ENCODE assay signal across 37 cellular contexts in genomic region chr15:85834651-85835050, GRCh38.
"Had no signal": no experiment of that assay in that cellular context is flagged by ENCODE, and none has a peak within 500 bp of the region (broad histone marks: within the 10 kb centered on the region; RNA-seq: fewer than 3 reads in every experiment).

No MANE protein-coding gene starts in this region.

- H3K4me1 ChIP-seq: adrenal gland, breast epithelium had no signal

- H3K36me3 ChIP-seq: adrenal gland, brain microvascular endothelial cell, breast epithelium, WERI-Rb-1 had no signal

- H3K27me3 Mint-ChIP-seq: activated CD4-positive, alpha-beta memory T cell treated with anti-CD3 and anti-CD28 coated beads, Interleukin-2, amount 10 ng/mL, durations not matched to agents 7 days and 5 days; activated CD4-positive, alpha-beta T cell treated with anti-CD3 and anti-CD28 coated beads, Interleukin-2, amount 10 ng/mL, durations not matched to agents 7 days and 5 days; activated T-cell treated with anti-CD3 and anti-CD28 coated beads, Interleukin-2, amount 50 U/mL, for 24 hours; activated T-helper 17 cell treated with anti-CD3 and anti-CD28 coated beads, Interleukin-2, amount 50 U/mL, for 72 hours had no signal

- H3K9me3 ChIP-seq: adrenal gland, body of pancreas, breast epithelium had no signal

- DNase-seq: activated CD4-positive, alpha-beta memory T cell treated with anti-CD3 and anti-CD28 coated beads, Interleukin-2, amount 10 ng/mL, durations not matched to agents 7 days and 5 days; activated CD4-positive, alpha-beta T cell treated with anti-CD3 and anti-CD28 coated beads for 1 hour; activated CD4-positive, alpha-beta T cell treated with anti-CD3 and anti-CD28 coated beads for 36 hours; activated CD4-positive, alpha-beta T cell treated with anti-CD3 and anti-CD28 coated beads for 48 hours; activated CD4-positive, alpha-beta T cell treated with anti-CD3 and anti-CD28 coated beads, Interleukin-2, amount 10 ng/mL, durations not matched to agents 7 days and 5 days; activated CD4-positive, alpha-beta T cell treated with anti-CD3 and anti-CD28 coated beads, Interleukin-2, amount 50 U/mL, for 48 hours; activated CD4-positive, CD25-positive, alpha-beta regulatory T cell; activated CD8-positive, alpha-beta memory T cell treated with anti-CD3 and anti-CD28 coated beads for 24 hours; activated CD8-positive, alpha-beta memory T cell treated with anti-CD3 and anti-CD28 coated beads, Interleukin-2, amount 10 ng/mL, durations not matched to agents 7 days and 5 days; activated CD8-positive, alpha-beta memory T cell treated with anti-CD3 and anti-CD28 coated beads, Interleukin-2, amount 50 U/mL, for 48 hours; activated CD8-positive, alpha-beta T cell treated with anti-CD3 and anti-CD28 coated beads, Interleukin-2, amount 10 ng/mL, durations not matched to agents 7 days and 5 days; activated effector memory CD4-positive, alpha-beta T cell treated with anti-CD3 and anti-CD28 coated beads, Interleukin-2, amount 50 U/mL, for 16 hours; activated gamma-delta T cell treated with Interleukin-2 at 50 U/mL for 16 hours; activated naive CD4-positive, alpha-beta T cell; activated naive CD4-positive, alpha-beta T cell treated with anti-CD3 and anti-CD28 coated beads for 36 hours; activated naive CD4-positive, alpha-beta T cell treated with anti-CD3 and anti-CD28 coated beads, Interleukin-2, amount 50 U/mL, for 16 hours; activated naive CD8-positive, alpha-beta T cell treated with anti-CD3 and anti-CD28 coated beads for 36 hours; activated T-cell treated with anti-CD3 and anti-CD28 coated beads, Interleukin-2, amount 50 U/mL, for 24 hours; activated T-cell treated with anti-CD3 and anti-CD28 coated beads, Interleukin-2, amount 50 U/mL, for 48 hours; amniotic stem cell; body of pancreas; brain microvascular endothelial cell; central memory CD4-positive, alpha-beta T cell; SW 1271; T-helper 1 cell; T-helper 2 cell; T-helper 9 cell; WERI-Rb-1 had no signal

- H3K27me3 ChIP-seq: adrenal gland, body of pancreas, brain microvascular endothelial cell, breast epithelium had no signal

- H3K27ac Mint-ChIP-seq: activated CD4-positive, alpha-beta memory T cell treated with anti-CD3 and anti-CD28 coated beads, Interleukin-2, amount 10 ng/mL, durations not matched to agents 7 days and 5 days; activated CD4-positive, alpha-beta T cell treated with anti-CD3 and anti-CD28 coated beads for 36 hours; activated CD4-positive, alpha-beta T cell treated with anti-CD3 and anti-CD28 coated beads, Interleukin-2, amount 10 ng/mL, durations not matched to agents 7 days and 5 days; activated CD8-positive, alpha-beta memory T cell treated with anti-CD3 and anti-CD28 coated beads, Interleukin-2, amount 10 ng/mL, durations not matched to agents 7 days and 5 days; activated CD8-positive, alpha-beta T cell treated with anti-CD3 and anti-CD28 coated beads, Interleukin-2, amount 10 ng/mL, durations not matched to agents 7 days and 5 days; activated naive CD4-positive, alpha-beta T cell treated with anti-CD3 and anti-CD28 coated beads for 36 hours; activated naive CD4-positive, alpha-beta T cell treated with anti-CD3 and anti-CD28 coated beads, Interleukin-2, amount 50 U/mL, for 72 hours; activated naive CD8-positive, alpha-beta T cell treated with anti-CD3 and anti-CD28 coated beads for 36 hours; activated T-cell treated with anti-CD3 and anti-CD28 coated beads, Interleukin-2, amount 50 U/mL, for 24 hours; activated T-helper 1 cell treated with anti-CD3 and anti-CD28 coated beads, Interleukin-12 subunit alpha, Interleukin-12 subunit beta, Interleukin-2, Interleukin-4 antibody, amounts not matched to agents 30 ng/mL and 10 ng/mL and 1 ng/mL, durations not matched to agents 14 hours and 24 hours and 36 hours; activated T-helper 17 cell treated with anti-CD3 and anti-CD28 coated beads, Interleukin-2, amount 50 U/mL, for 72 hours; T-helper 1 cell treated with Interleukin-12 subunit alpha and Interleukin-12 subunit beta and Interleukin-4 antibody, amounts not matched to agents 30 μg/mL and 1 μg/mL, for 36 hours; T-helper 2 cell treated with Interferon-gamma antibody and Interleukin-4, amounts not matched to agents 5 μg/mL and 100 μg/mL, for 36 hours; WTC11 had no signal

- H3K9me3 Mint-ChIP-seq: activated CD4-positive, alpha-beta memory T cell treated with anti-CD3 and anti-CD28 coated beads, Interleukin-2, amount 10 ng/mL, durations not matched to agents 7 days and 5 days; activated CD4-positive, alpha-beta T cell treated with anti-CD3 and anti-CD28 coated beads, Interleukin-2, amount 10 ng/mL, durations not matched to agents 7 days and 5 days; activated naive CD4-positive, alpha-beta T cell treated with anti-CD3 and anti-CD28 coated beads for 36 hours; activated naive CD4-positive, alpha-beta T cell treated with anti-CD3 and anti-CD28 coated beads, Interleukin-2, amount 50 U/mL, for 72 hours; activated naive CD8-positive, alpha-beta T cell treated with anti-CD3 and anti-CD28 coated beads for 36 hours; activated T-cell treated with anti-CD3 and anti-CD28 coated beads, Interleukin-2, amount 50 U/mL, for 24 hours; activated T-helper 1 cell treated with anti-CD3 and anti-CD28 coated beads, Interleukin-12 subunit alpha, Interleukin-12 subunit beta, Interleukin-2, Interleukin-4 antibody, amounts not matched to agents 30 ng/mL and 10 ng/mL and 1 ng/mL, durations not matched to agents 14 hours and 24 hours and 36 hours; activated T-helper 17 cell treated with anti-CD3 and anti-CD28 coated beads, Interleukin-2, amount 50 U/mL, for 72 hours; T-helper 1 cell treated with Interleukin-12 subunit alpha and Interleukin-12 subunit beta and Interleukin-4 antibody, amounts not matched to agents 30 μg/mL and 1 μg/mL, for 36 hours; T-helper 2 cell treated with Interferon-gamma antibody and Interleukin-4, amounts not matched to agents 5 μg/mL and 100 μg/mL, for 36 hours; WTC11 had no signal

- H3K4me3 ChIP-seq: adrenal gland, body of pancreas, breast epithelium had no signal

- ATAC-seq: activated CD4-positive, alpha-beta T cell treated with anti-CD3 and anti-CD28 coated beads for 36 hours; activated CD4-positive, CD25-positive, alpha-beta regulatory T cell treated with anti-CD3 and anti-CD28 coated beads, Interleukin-2, amount 50 U/mL, for 24 hours; activated CD8-positive, alpha-beta memory T cell treated with anti-CD3 and anti-CD28 coated beads, Interleukin-2, amount 10 ng/mL, durations not matched to agents 7 days and 5 days; activated CD8-positive, alpha-beta T cell treated with anti-CD3 and anti-CD28 coated beads, Interleukin-2, amount 10 ng/mL, durations not matched to agents 7 days and 5 days; activated naive CD4-positive, alpha-beta T cell treated with anti-CD3 and anti-CD28 coated beads, Interleukin-2, amount 50 U/mL, for 72 hours; activated T-helper 17 cell treated with anti-CD3 and anti-CD28 coated beads, Interleukin-2, amount 50 U/mL, for 72 hours; body of pancreas; WTC11 had no signal

- H3K4me3 Mint-ChIP-seq: activated CD4-positive, alpha-beta memory T cell treated with anti-CD3 and anti-CD28 coated beads, Interleukin-2, amount 10 ng/mL, durations not matched to agents 7 days and 5 days; activated CD4-positive, alpha-beta T cell treated with anti-CD3 and anti-CD28 coated beads for 36 hours; activated CD4-positive, alpha-beta T cell treated with anti-CD3 and anti-CD28 coated beads, Interleukin-2, amount 10 ng/mL, durations not matched to agents 7 days and 5 days; activated CD8-positive, alpha-beta memory T cell treated with anti-CD3 and anti-CD28 coated beads, Interleukin-2, amount 10 ng/mL, durations not matched to agents 7 days and 5 days; activated CD8-positive, alpha-beta T cell treated with anti-CD3 and anti-CD28 coated beads, Interleukin-2, amount 10 ng/mL, durations not matched to agents 7 days and 5 days; activated naive CD4-positive, alpha-beta T cell treated with anti-CD3 and anti-CD28 coated beads for 36 hours; activated naive CD8-positive, alpha-beta T cell treated with anti-CD3 and anti-CD28 coated beads for 36 hours; activated T-cell treated with anti-CD3 and anti-CD28 coated beads, Interleukin-2, amount 50 U/mL, for 24 hours; activated T-helper 1 cell treated with anti-CD3 and anti-CD28 coated beads, Interleukin-12 subunit alpha, Interleukin-12 subunit beta, Interleukin-2, Interleukin-4 antibody, amounts not matched to agents 30 ng/mL and 10 ng/mL and 1 ng/mL, durations not matched to agents 14 hours and 24 hours and 36 hours; activated T-helper 17 cell treated with anti-CD3 and anti-CD28 coated beads, Interleukin-2, amount 50 U/mL, for 72 hours; T-helper 1 cell treated with Interleukin-12 subunit alpha and Interleukin-12 subunit beta and Interleukin-4 antibody, amounts not matched to agents 30 μg/mL and 1 μg/mL, for 36 hours; T-helper 2 cell treated with Interferon-gamma antibody and Interleukin-4, amounts not matched to agents 5 μg/mL and 100 μg/mL, for 36 hours; WTC11 had no signal

- H3K4me1 Mint-ChIP-seq: activated CD4-positive, alpha-beta memory T cell treated with anti-CD3 and anti-CD28 coated beads, Interleukin-2, amount 10 ng/mL, durations not matched to agents 7 days and 5 days; activated CD4-positive, alpha-beta T cell treated with anti-CD3 and anti-CD28 coated beads for 36 hours; activated naive CD8-positive, alpha-beta T cell treated with anti-CD3 and anti-CD28 coated beads for 36 hours; activated T-helper 17 cell treated with anti-CD3 and anti-CD28 coated beads, Interleukin-2, amount 50 U/mL, for 72 hours had no signal

- H3K27ac ChIP-seq: adrenal gland, body of pancreas, brain microvascular endothelial cell, breast epithelium, WERI-Rb-1 had no signal

- H3K36me3 Mint-ChIP-seq: activated CD8-positive, alpha-beta memory T cell treated with anti-CD3 and anti-CD28 coated beads, Interleukin-2, amount 10 ng/mL, durations not matched to agents 7 days and 5 days; activated naive CD4-positive, alpha-beta T cell treated with anti-CD3 and anti-CD28 coated beads, Interleukin-2, amount 50 U/mL, for 72 hours; activated naive CD8-positive, alpha-beta T cell treated with anti-CD3 and anti-CD28 coated beads for 36 hours; WTC11 had no signal
